ENCODE assay signal across 8 cellular contexts in genomic region chr5:132369471-132370240, GRCh38. TPM values are rescaled to one million over a fixed set of nuclear protein-coding genes. Genes with fewer than 3 reads are reported as not detected.
DNase-seq lines count a peak whose midpoint lies in the region; ATAC-seq, FAIRE-seq and TF ChIP-seq lines count a peak whose summit lies in the region.

Gene SLC22A5 (plus strand): TSS chr5:132369710. CDS start chr5:132369973, 263 bp downstream.

- peak; percentile 61 for DNase-seq in NCI-H82 (lab: John Stamatoyannopoulos, UW)
- DNase-seq in NCI-H82 treated with DMSO at 0.1 percent for 48 hours (lab: John Stamatoyannopoulos, UW; ENCODE audit: unreplicated experiment) = no peak
- peak; percentile 14 for DNase-seq in NCI-H2029 treated with DMSO at 0.1 percent for 48 hours (lab: John Stamatoyannopoulos, UW)
- DNase-seq in activated CD4-positive, alpha-beta T cell treated with anti-CD3 and anti-CD28 coated beads for 36 hours = peak; percentile 84
- DNase-seq in HepG2 (ENCODE audit: low spot score) = peak; percentile 62
- DNase-seq in stimulated activated CD4-positive, alpha-beta T cell treated with anti-CD3 and anti-CD28 coated beads, Interleukin-4, amount 100 ng/mL, for 24 hours = peak; percentile 68

- TF ChIP-seq POLR2A in HepG2 (IDR thresholded peaks at IDR 0.05; ENCODE audit: insufficient read depth in 1 of 2, low read depth in 2 of 2, low read length in 2 of 2) = peak; percentile 68 to 72

- peaks cover 35% of the 10 kb centered on the region for H3K4me1 ChIP-seq in HepG2 (ENCODE audit: insufficient read depth, low read length)

- no CpG with 5 or more reads among the region's 93 CpGs for WGBS in HepG2 (ENCODE audit: low lambda C conversion rate)

- peak within 1 kb of the TSS; percentile 90 for H2AFZ ChIP-seq in HepG2 (ENCODE audit: low read length)

- POLR2A ChIA-PET in activated CD4-positive, alpha-beta T cell treated with anti-CD3 and anti-CD28 coated beads for 36 hours (lab: Charles Lee) = interaction anchor here (0.6 to 1.3 kb wide), 4 partner anchors 76 to 652 kb away, joined by 3 to 5 read pairs (median 4); no protein-coding TSS in a partner anchor
- POLR2A ChIA-PET in HepG2 (lab: Yijun Ruan, JAX) = interaction anchor here (0.8 to 2.3 kb wide), 16 partner anchors 9 to 142 kb away, joined by 3 to 51 read pairs (median 4); partner anchors contain the start of genes IRF1, P4HA2 and SLC22A4

- intact Hi-C loops in activated CD4-positive, alpha-beta T cell treated with anti-CD3 and anti-CD28 coated beads for 36 hours (cut with DNase I, micrococcal nuclease) = loop anchor here (1.0 to 5.0 kb wide), 7 partner anchors 74 to 368 kb away; partner anchors contain the start of gene KIF3A (in 1 of the 2)
- intact Hi-C loops in HepG2 (cut with micrococcal nuclease; ENCODE audit: unreplicated experiment) = loop anchor here (1.0 to 5.0 kb wide), 3 partner anchors 48 to 97 kb away; partner anchors contain the start of gene SLC22A4

- no peaks in the 10 kb centered on the region for H4K20me1 ChIP-seq in HepG2 (ENCODE audit: insufficient read depth, low read length)

- peak within 1 kb of the TSS; percentile 80 for H3K27ac Mint-ChIP-seq in activated CD4-positive, alpha-beta T cell treated with anti-CD3 and anti-CD28 coated beads for 36 hours

- TF ChIP-seq RAD21 in HepG2 (CRISPR knock-in tag; IDR thresholded peaks at IDR 0.05) = peak; percentile 52

- H3K4me2 ChIP-seq in HepG2 (ENCODE audit: low read depth, low read length) = peak within 1 kb of the TSS; percentile 99

- no peaks in the 10 kb centered on the region for H3K27me3 Mint-ChIP-seq in activated CD4-positive, alpha-beta T cell treated with anti-CD3 and anti-CD28 coated beads for 36 hours

- peaks cover 2% of the 10 kb centered on the region for H3K36me3 Mint-ChIP-seq in activated CD4-positive, alpha-beta T cell treated with anti-CD3 and anti-CD28 coated beads for 36 hours (ENCODE audit: low read depth)

- peak within 1 kb of the TSS; percentile 66 for H3K4me3 Mint-ChIP-seq in activated CD4-positive, alpha-beta T cell treated with anti-CD3 and anti-CD28 coated beads for 36 hours

- peak within 1 kb of the TSS; percentile 54 for H3K27ac ChIP-seq in cingulate gyrus (ENCODE audit: low read depth, low read length)
- H3K27ac ChIP-seq in HepG2 (ENCODE audit: extremely low read length, insufficient read depth, low read length) = peak within 1 kb of the TSS; percentile 91

- H3K4me3 ChIP-seq in HepG2 (replicated peaks in 1 of 3; ENCODE audit: insufficient read depth in 1 of 3, low read depth in 2 of 3, low read length in 3 of 3) = peak within 1 kb of the TSS; percentile 71 to 84 (median 77)

- no peaks in the 10 kb centered on the region for H3K27me3 ChIP-seq in HepG2 (ENCODE audit: control insufficient read depth in 1 of 2, insufficient read depth in 2 of 2, low read length in 2 of 2)

- BruUV-seq in HepG2 (replicated peaks; lab: Mats Ljungman, UMichigan) = no TSS peak

- CTCF ChIA-PET in activated CD4-positive, alpha-beta T cell treated with anti-CD3 and anti-CD28 coated beads for 36 hours (lab: Charles Lee) = interaction anchor here (0.6 to 2.0 kb wide), 13 partner anchors 12 to 199 kb away, joined by 3 to 11 read pairs (median 3); partner anchors contain the start of gene SLC22A4
- CTCF ChIA-PET in HepG2 (lab: Yijun Ruan, JAX; ENCODE audit: low intra/inter-chr PET ratio, low total read pairs) = no interaction called here

- H3K4me1 Mint-ChIP-seq in activated CD4-positive, alpha-beta T cell treated with anti-CD3 and anti-CD28 coated beads for 36 hours = peaks cover 24% of the 10 kb centered on the region

- no peaks in the 10 kb centered on the region; a peak in 2 of 5 replicates for H3K36me3 ChIP-seq in HepG2 (replicated peaks in 1 of 2; ENCODE audit: control insufficient read depth in 1 of 2, insufficient read depth in 2 of 2, low read length in 2 of 2)

- H3K9me3 Mint-ChIP-seq in activated CD4-positive, alpha-beta T cell treated with anti-CD3 and anti-CD28 coated beads for 36 hours (ENCODE audit: low read depth) = no peaks in the 10 kb centered on the region

- in situ Hi-C loops in HepG2 (cut with HindIII; ENCODE audit: extremely low pct_ligation_motif_present, low pct_unique_long_range_greater_than_20kb) = no loop called here

- FAIRE-seq in HepG2 (lab: Jason Lieb, UNC) = no peak

- H3K9me3 ChIP-seq in HepG2 (ENCODE audit: low read length) = no peaks in the 10 kb centered on the region

- TF ChIP-seq EP300 in HepG2 (IDR thresholded peaks at IDR 0.05; ENCODE audit: low read depth in 2 of 2, low read length in 2 of 2) = peak in 1 of 2 experiments; percentile 8; a peak in 1 of 4 replicates
- no peak for TF ChIP-seq EP300 in HepG2 (CRISPR knock-in tag; IDR thresholded peaks at IDR 0.05; ENCODE audit: borderline replicate concordance)

- peaks cover 3% of the 10 kb centered on the region for H3K79me2 ChIP-seq in HepG2 (ENCODE audit: insufficient read depth, low read length)

- peak within 1 kb of the TSS; percentile 86 for H3K9ac ChIP-seq in HepG2 (ENCODE audit: insufficient read depth, low read depth, low read length)

- ATAC-seq in HG02852 (IDR thresholded peaks at IDR 0.05; ENCODE audit: unreplicated experiment) (peak; percentile 91), HepG2 (peak; percentile 93)
- ATAC-seq in activated CD4-positive, alpha-beta T cell treated with anti-CD3 and anti-CD28 coated beads for 36 hours = peak; percentile 97

- no peak for TF ChIP-seq CTCF in HepG2 (CRISPR knock-in tag; IDR thresholded peaks at IDR 0.05)

TF ChIP-seq in HepG2, 621 proteins besides CTCF, POLR2A, EP300 and RAD21 (continues in another document):
- no peak for TF ChIP-seq CAMTA2 (CRISPR knock-in tag; IDR thresholded peaks at IDR 0.05; ENCODE audit: borderline replicate concordance)
- TF ChIP-seq ZNF777 (CRISPR knock-in tag; IDR thresholded peaks at IDR 0.05) = peak; percentile 86
- no peak for TF ChIP-seq SMC3 (IDR thresholded peaks at IDR 0.05; ENCODE audit: low read length)
- TF ChIP-seq ZNF329 (CRISPR knock-in tag; IDR thresholded peaks at IDR 0.05; ENCODE audit: low read depth) = peak; percentile 85
- TF ChIP-seq, protein P1, sequence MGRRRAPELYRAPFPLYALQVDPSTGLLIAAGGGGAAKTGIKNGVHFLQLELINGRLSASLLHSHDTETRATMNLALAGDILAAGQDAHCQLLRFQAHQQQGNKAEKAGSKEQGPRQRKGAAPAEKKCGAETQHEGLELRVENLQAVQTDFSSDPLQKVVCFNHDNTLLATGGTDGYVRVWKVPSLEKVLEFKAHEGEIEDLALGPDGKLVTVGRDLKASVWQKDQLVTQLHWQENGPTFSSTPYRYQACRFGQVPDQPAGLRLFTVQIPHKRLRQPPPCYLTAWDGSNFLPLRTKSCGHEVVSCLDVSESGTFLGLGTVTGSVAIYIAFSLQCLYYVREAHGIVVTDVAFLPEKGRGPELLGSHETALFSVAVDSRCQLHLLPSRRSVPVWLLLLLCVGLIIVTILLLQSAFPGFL (CRISPR knock-in tag; IDR thresholded peaks at IDR 0.05) = peak; percentile 25; the same call in 1 of the 2 replicates
- TF ChIP-seq ZNF253 (CRISPR knock-in tag; IDR thresholded peaks at IDR 0.05; ENCODE audit: borderline replicate concordance) = 0 out of 2 replicates have a peak, but pooled peaks have one; percentile 17

RNA-seq across cellular contexts. Expression of gene SLC22A5, which starts in this region (rescaled TPM):
- total RNA-seq in activated CD4-positive, alpha-beta T cell treated with anti-CD3 and anti-CD28 coated beads for 36 hours = 1 to 10 TPM; 3.7 to 4.9 TPM
- 4.0 and 7.1 TPM in 2 replicates for total RNA-seq in HepG2 (2016; rRNA removed; fragmentation: Illumina TruSeq; extraction: Trizol)
- 1.7 and 1.8 TPM in 2 replicates for total RNA-seq in HepG2 (2016; cell fraction: cytosol; rRNA removed; fragmentation: Illumina TruSeq; extraction: Trizol; ENCODE audit: low read depth)
- 2.8 and 7.3 TPM in 2 replicates for total RNA-seq in HepG2 (2016; cell fraction: insoluble cytoplasmic fraction; rRNA removed; fragmentation: Illumina TruSeq; extraction: Trizol)
- total RNA-seq in HepG2 (2016; cell fraction: membrane; rRNA removed; fragmentation: Illumina TruSeq; extraction: Trizol) = 4.9 and 5.0 TPM in 2 replicates
- 9.2 and 10.1 TPM in 2 replicates for total RNA-seq in HepG2 (2016; cell fraction: nucleus; rRNA removed; fragmentation: Illumina TruSeq; extraction: Trizol)
- 15.1 and 17.1 TPM in 2 replicates for polyA plus RNA-seq in HepG2 (2011; rRNA removed)
- 9.8 and 10.8 TPM in 2 replicates for polyA plus RNA-seq in HepG2 (2011; cell fraction: cytosol; rRNA removed)
- 31.0 and 32.0 TPM in 2 replicates for polyA plus RNA-seq in HepG2 (2011; cell fraction: nucleus; rRNA removed)
- 4.3 and 4.5 TPM in 2 replicates for polyA plus RNA-seq in HepG2 (2012)
- 1.2 and 1.3 TPM in 2 replicates for polyA plus RNA-seq in HepG2 (2016; cell fraction: cytosol; fragmentation: Illumina TruSeq; extraction: Trizol; ENCODE audit: low read depth)
- polyA plus RNA-seq in HepG2 (2016; cell fraction: insoluble cytoplasmic fraction; fragmentation: Illumina TruSeq; extraction: Trizol; ENCODE audit: low read depth) = 3.2 and 3.9 TPM in 2 replicates
- 2.6 TPM in 2 replicates for polyA plus RNA-seq in HepG2 (2016; cell fraction: membrane; fragmentation: Illumina TruSeq; extraction: Trizol; ENCODE audit: low read depth)
- polyA plus RNA-seq in HepG2 (2016; cell fraction: nucleus; fragmentation: Illumina TruSeq; extraction: Trizol; ENCODE audit: insufficient read depth, low read depth) = 16.4 and 21.5 TPM in 2 replicates
- polyA minus RNA-seq in HepG2 (2011; rRNA and poly(A)+ RNA removed; ENCODE audit: low replicate concordance) = 40.2 and 159 TPM in 2 replicates
- 4.4 and 5.1 TPM in 2 replicates for polyA minus RNA-seq in HepG2 (2011; cell fraction: cytosol; rRNA and poly(A)+ RNA removed)
- polyA minus RNA-seq in HepG2 (2011; cell fraction: nucleus; rRNA and poly(A)+ RNA removed) = 10.6 and 10.7 TPM in 2 replicates
